ENCODE assay signal across 25 cellular contexts in genomic region chr12:54654926-54655325, GRCh38. TPM values are rescaled to one million over a fixed set of nuclear protein-coding genes. Genes with fewer than 3 reads are reported as not detected.
"Had no signal": no experiment of that assay in that cellular context is flagged by ENCODE, and none has a peak within 500 bp of the region (broad histone marks: within the 10 kb centered on the region; RNA-seq: fewer than 3 reads in every experiment).

No MANE protein-coding gene starts in this region.

- H3K36me3 ChIP-seq: thoracic aorta, upper lobe of right lung had no signal

- H3K9me3 ChIP-seq: body of pancreas, mucosa of descending colon, thoracic aorta, upper lobe of right lung had no signal

- H3K4me1 ChIP-seq: body of pancreas, upper lobe of right lung had no signal

- ATAC-seq: activated CD8-positive, alpha-beta T cell treated with anti-CD3 and anti-CD28 coated beads, Interleukin-2, amount 10 ng/mL, durations not matched to agents 7 days and 5 days; body of pancreas; left cardiac atrium; mucosa of descending colon; upper lobe of right lung had no signal

- H3K27me3 ChIP-seq: body of pancreas had no signal

- H3K27ac ChIP-seq: body of pancreas, thoracic aorta, upper lobe of right lung had no signal

- DNase-seq: activated CD4-positive, alpha-beta T cell treated with anti-CD3 and anti-CD28 coated beads, Interleukin-2, amount 10 ng/mL, durations not matched to agents 7 days and 5 days; activated CD4-positive, CD25-positive, alpha-beta regulatory T cell treated with anti-CD3 and anti-CD28 coated beads, Interleukin-2, amount 50 U/mL, for 72 hours; activated CD8-positive, alpha-beta T cell treated with anti-CD3 and anti-CD28 coated beads, Interleukin-2, amount 10 ng/mL, durations not matched to agents 7 days and 5 days; activated gamma-delta T cell treated with Interleukin-2 at 50 U/mL for 16 hours; body of pancreas; dermis blood vessel endothelial cell; effector memory CD4-positive, alpha-beta T cell; hippocampal formation; left cardiac atrium; mesenchymal stem cell; mucosa of descending colon; naive B cell; stimulated activated CD4-positive, alpha-beta T cell treated with anti-CD3 and anti-CD28 coated beads, Interleukin-2, amount 100 ng/mL, for 48 hours; stimulated activated naive CD4-positive, alpha-beta T cell; upper lobe of right lung had no signal

- H3K4me3 ChIP-seq: body of pancreas, mucosa of descending colon, thoracic aorta, upper lobe of right lung had no signal

- FAIRE-seq: frontal cortex, islet of Langerhans had no signal

RNA-seq across cellular contexts. Expression of gene DCD, which starts 6.8 kb away (rescaled TPM):
- total RNA-seq: activated CD4-positive, alpha-beta T cell treated with anti-CD3 and anti-CD28 coated beads, Interleukin-2, amount 10 ng/mL, durations not matched to agents 7 days and 5 days; activated CD8-positive, alpha-beta T cell treated with anti-CD3 and anti-CD28 coated beads, Interleukin-2, amount 10 ng/mL, durations not matched to agents 7 days and 5 days; body of pancreas; cardiac septum; dermis blood vessel endothelial cell; frontal cortex; left cardiac atrium; liver; mucosa of descending colon; neural crest cell; osteocyte; progenitor cell of endocrine pancreas; T-helper 2 cell treated with Interferon-gamma antibody and Interleukin-4, amounts not matched to agents 100 ng/mL and 5 ng/mL, for 36 hours; upper lobe of right lung had no signal
- polyA plus RNA-seq: esophagus, liver had no signal

RNA-seq across cellular contexts. Expression of gene LACRT, which starts 20.2 kb away (rescaled TPM):
- total RNA-seq: activated CD4-positive, alpha-beta T cell treated with anti-CD3 and anti-CD28 coated beads, Interleukin-2, amount 10 ng/mL, durations not matched to agents 7 days and 5 days; activated CD8-positive, alpha-beta T cell treated with anti-CD3 and anti-CD28 coated beads, Interleukin-2, amount 10 ng/mL, durations not matched to agents 7 days and 5 days; body of pancreas; cardiac septum; dermis blood vessel endothelial cell; frontal cortex; left cardiac atrium; liver; mucosa of descending colon; neural crest cell; osteocyte; progenitor cell of endocrine pancreas; T-helper 2 cell treated with Interferon-gamma antibody and Interleukin-4, amounts not matched to agents 100 ng/mL and 5 ng/mL, for 36 hours; thoracic aorta; upper lobe of right lung had no signal
- polyA plus RNA-seq: esophagus, liver had no signal
